ENCODE assay signal across 14 cellular contexts in genomic region chr10:110153396-110153795, GRCh38.
"Had no signal": no experiment of that assay in that cellular context is flagged by ENCODE, and none has a peak within 500 bp of the region (broad histone marks: within the 10 kb centered on the region; RNA-seq: fewer than 3 reads in every experiment).

No MANE protein-coding gene starts in this region.

- H3K4me3 Mint-ChIP-seq: activated naive CD4-positive, alpha-beta T cell treated with anti-CD3 and anti-CD28 coated beads, Interleukin-2, amount 50 U/mL, for 24 hours; central memory CD8-positive, alpha-beta T cell; stimulated activated naive CD8-positive, alpha-beta T cell treated with anti-CD3 and anti-CD28 coated beads, Interleukin-15, amount 100 ng/mL, for 72 hours had no signal

- H3K9me3 Mint-ChIP-seq: activated naive CD4-positive, alpha-beta T cell treated with anti-CD3 and anti-CD28 coated beads, Interleukin-2, amount 50 U/mL, for 24 hours; central memory CD8-positive, alpha-beta T cell; stimulated activated naive CD8-positive, alpha-beta T cell treated with anti-CD3 and anti-CD28 coated beads, Interleukin-15, amount 100 ng/mL, for 72 hours had no signal

- H3K27ac Mint-ChIP-seq: activated naive CD4-positive, alpha-beta T cell treated with anti-CD3 and anti-CD28 coated beads, Interleukin-2, amount 50 U/mL, for 24 hours; stimulated activated naive CD8-positive, alpha-beta T cell treated with anti-CD3 and anti-CD28 coated beads, Interleukin-15, amount 100 ng/mL, for 72 hours had no signal

- H3K27ac ChIP-seq: body of pancreas, ovary, testis, upper lobe of right lung had no signal

- H3K4me1 ChIP-seq: body of pancreas, testis, upper lobe of right lung had no signal

- H3K36me3 ChIP-seq: ovary, upper lobe of right lung had no signal

- ATAC-seq: body of pancreas; stimulated activated naive CD8-positive, alpha-beta T cell treated with anti-CD3 and anti-CD28 coated beads, Interleukin-15, amount 100 ng/mL, for 72 hours; upper lobe of right lung had no signal

- H3K27me3 ChIP-seq: body of pancreas, ovary, testis had no signal

- H3K36me3 Mint-ChIP-seq: activated naive CD4-positive, alpha-beta T cell treated with anti-CD3 and anti-CD28 coated beads, Interleukin-2, amount 50 U/mL, for 24 hours had no signal

- H3K9me3 ChIP-seq: body of pancreas, ovary, testis, upper lobe of right lung had no signal

- H3K4me3 ChIP-seq: body of pancreas, ovary, testis, upper lobe of right lung had no signal

- DNase-seq: activated CD4-positive, alpha-beta T cell treated with anti-CD3 and anti-CD28 coated beads for 4 hours; activated effector memory CD4-positive, alpha-beta T cell treated with Interleukin-2 at 50 U/mL for 16 hours; activated T-cell treated with anti-CD3 and anti-CD28 coated beads, Interleukin-2, amount 50 U/mL, for 1 hour; body of pancreas; cortex of kidney; mammary epithelial cell; ovary; stimulated activated CD4-positive, alpha-beta T cell treated with anti-CD3 and anti-CD28 coated beads, Interleukin-2, amount 100 ng/mL, for 48 hours; stimulated activated naive CD8-positive, alpha-beta T cell treated with anti-CD3 and anti-CD28 coated beads, Interleukin-15, amount 100 ng/mL, for 72 hours; T1000; testis; upper lobe of right lung had no signal
